8 cellular contexts compared by ENCODE assay signal in the genomic region with DNA sequence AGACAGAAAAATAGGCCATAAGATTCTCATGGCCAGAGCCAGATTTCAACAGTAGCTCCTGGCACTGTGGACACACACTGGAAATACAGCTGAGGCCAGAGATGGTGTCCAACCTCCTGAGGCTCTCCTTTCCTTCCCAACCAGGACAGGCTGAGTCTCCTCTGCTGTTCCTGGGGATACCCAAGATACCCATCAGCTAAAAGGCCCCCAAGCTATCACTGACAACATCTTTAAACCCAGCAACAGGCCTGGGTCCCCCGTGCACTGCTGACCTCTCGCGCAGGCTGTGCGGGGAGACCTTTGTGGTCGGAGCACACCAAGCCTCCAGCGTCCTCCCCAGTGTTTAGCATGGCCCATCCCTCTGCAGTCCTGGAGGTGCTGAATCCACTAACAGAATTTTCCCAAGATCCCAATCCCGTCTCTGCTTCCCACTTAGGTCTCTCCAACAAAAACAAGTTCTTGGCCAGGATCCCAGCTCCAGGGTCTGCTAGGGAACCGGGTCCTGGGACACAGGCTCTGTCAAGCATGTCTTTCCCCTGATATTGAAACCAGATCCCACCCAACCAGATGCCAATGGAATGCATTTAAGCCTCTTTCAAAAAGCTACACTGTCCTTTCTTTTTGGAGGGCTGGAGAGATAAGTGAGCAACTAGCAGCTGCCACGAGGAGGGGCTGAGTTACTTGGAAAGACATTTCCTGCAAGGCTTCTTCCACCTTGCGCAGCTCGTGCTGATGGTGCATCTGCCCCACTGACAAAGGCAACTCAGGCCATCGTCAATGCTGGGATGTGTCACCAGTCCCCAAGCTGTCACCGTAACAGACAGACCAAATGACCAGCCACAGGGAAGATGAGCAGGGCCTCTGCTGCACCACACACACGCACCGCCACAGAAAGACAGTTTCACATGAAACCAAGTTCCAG.
A peak's percentile ranks its signal among the peaks of the same experiment; 100 is the strongest.
DNase-seq lines count a peak whose midpoint lies in the region; ATAC-seq and TF ChIP-seq lines count a peak whose summit lies in the region.

No MANE protein-coding gene starts in this region.

- TF ChIP-seq CTCF in Panc1 (IDR thresholded peaks at IDR 0.05): no peak
- TF ChIP-seq CTCF in liver (IDR thresholded peaks at IDR 0.05; ENCODE audit: low read depth, low read length, missing input control): no peak
- no peak for TF ChIP-seq CTCF in GM13976 (IDR thresholded peaks at IDR 0.05; ENCODE audit: borderline replicate concordance, control extremely low read depth, extremely low read depth, insufficient read depth, missing control alignments)

- H3K27me3 ChIP-seq in Panc1 (ENCODE audit: control insufficient read depth, insufficient read depth, low read length) (no peaks in the 10 kb centered on the region), liver (ENCODE audit: control insufficient read depth in 4 of 4, insufficient read depth in 4 of 4, low read length in 3 of 4) (no peaks in the 10 kb centered on the region), H7 (ENCODE audit: control insufficient read depth, insufficient read depth, low read length) (no peaks in the 10 kb centered on the region)

- 81% methylated on average over 15 of the region's 15 CpGs for WGBS in liver

- ATAC-seq in GM21528 (IDR thresholded peaks at IDR 0.05; ENCODE audit: low FRiP score, unreplicated experiment) (peak; percentile 31), Panc1 (no peak; the same call in 1 of the 2 replicates)

- no peak overlapping the region for H3K4me3 ChIP-seq in Panc1 (ENCODE audit: low read depth in 2 of 2, low read length in 2 of 2)
- H3K4me3 ChIP-seq in liver (ENCODE audit: low read depth in 1 of 3, low read length in 3 of 3): no peak overlapping the region
- no peak overlapping the region for H3K4me3 ChIP-seq in H7 (ENCODE audit: insufficient read depth, low read depth, low read length)

- DNase-seq in EL: peak; percentile 34
- DNase-seq in Panc1 (ENCODE audit: low read depth, low spot score): no peak
- no peak for DNase-seq in NCI-H69 (lab: John Stamatoyannopoulos, UW)
- no peak for DNase-seq in posterior vena cava (ENCODE audit: low spot score)
- DNase-seq in GM13976 (ENCODE audit: low spot score): no peak
- no peak for DNase-seq in H7

- intact Hi-C loops in Panc1 (cut with micrococcal nuclease; ENCODE audit: unreplicated experiment): no loop called here
- intact Hi-C loops in posterior vena cava (cut with DNase I): no loop called here

- CTCF ChIA-PET in Panc1 (lab: Charles Lee): no interaction called here

- peak overlapping the region; percentile 17; the same call in 1 of the 2 replicates for H3K27ac ChIP-seq in Panc1 (ENCODE audit: low read length)
- H3K27ac ChIP-seq in liver (ENCODE audit: low read depth in 1 of 2, low read length in 2 of 2): peak overlapping the region; percentile 31 to 45

- POLR2A ChIA-PET in Panc1 (lab: Charles Lee): no interaction called here

- H3K4me1 ChIP-seq in Panc1 (ENCODE audit: control insufficient read depth, insufficient read depth, low read length) (peaks cover 43% of the 10 kb centered on the region), liver (ENCODE audit: control insufficient read depth in 4 of 4, insufficient read depth in 4 of 4, low read length in 3 of 4) (peaks cover 0 to 40% (median 17%) of the 10 kb centered on the region in 4 donors)

- no TSS peak for BruUV-seq in Panc1 (replicated peaks; lab: Mats Ljungman, UMichigan)

- H3K9ac ChIP-seq in liver (ENCODE audit: low read depth in 1 of 2, low read length in 2 of 2): no peak overlapping the region

- H3K36me3 ChIP-seq in Panc1 (ENCODE audit: control insufficient read depth, insufficient read depth, low read length): no peaks in the 10 kb centered on the region
- H3K36me3 ChIP-seq in liver (ENCODE audit: control insufficient read depth in 4 of 4, insufficient read depth in 3 of 4, low read depth in 1 of 4, low read length in 3 of 4): no peaks in the 10 kb centered on the region
- H3K36me3 ChIP-seq in H7 (replicated peaks; ENCODE audit: control insufficient read depth, insufficient read depth, low read length): no peaks in the 10 kb centered on the region

- in situ Hi-C loops in Panc1 (cut with HindIII; ENCODE audit: low pct_unique_long_range_greater_than_20kb, low sequenced_read_pairs) (no loop called here), GM13976 (cut with MboI; ENCODE audit: low sequenced_read_pairs, unreplicated experiment) (no loop called here)

- no peak for TF ChIP-seq RAD21 in liver (IDR thresholded peaks at IDR 0.05)

- H3K9me3 ChIP-seq in Panc1 (ENCODE audit: control insufficient read depth, insufficient read depth, low read depth, low read length) (no peaks in the 10 kb centered on the region), liver (ENCODE audit: control insufficient read depth in 4 of 4, low read length in 3 of 4) (no peaks in the 10 kb centered on the region)

TF ChIP-seq in liver, 16 proteins besides CTCF, POLR2A, EP300 and RAD21:
- TF ChIP-seq TAF1 (conservative IDR thresholded peaks at IDR 0.05) (no peak), FOXA1 (IDR thresholded peaks at IDR 0.05) (no peak), EGR1 (IDR thresholded peaks at IDR 0.05; ENCODE audit: low read depth in 2 of 2) (no peak), HNF4A (conservative IDR thresholded peaks at IDR 0.05) (no peak), NR2F2 (IDR thresholded peaks at IDR 0.05) (peak; percentile 45), REST (IDR thresholded peaks at IDR 0.05) (peak; percentile 26)
TF ChIP-seq in liver: peak in this region for 2.
